1 cellular context compared by ENCODE assay signal in the genomic region with DNA sequence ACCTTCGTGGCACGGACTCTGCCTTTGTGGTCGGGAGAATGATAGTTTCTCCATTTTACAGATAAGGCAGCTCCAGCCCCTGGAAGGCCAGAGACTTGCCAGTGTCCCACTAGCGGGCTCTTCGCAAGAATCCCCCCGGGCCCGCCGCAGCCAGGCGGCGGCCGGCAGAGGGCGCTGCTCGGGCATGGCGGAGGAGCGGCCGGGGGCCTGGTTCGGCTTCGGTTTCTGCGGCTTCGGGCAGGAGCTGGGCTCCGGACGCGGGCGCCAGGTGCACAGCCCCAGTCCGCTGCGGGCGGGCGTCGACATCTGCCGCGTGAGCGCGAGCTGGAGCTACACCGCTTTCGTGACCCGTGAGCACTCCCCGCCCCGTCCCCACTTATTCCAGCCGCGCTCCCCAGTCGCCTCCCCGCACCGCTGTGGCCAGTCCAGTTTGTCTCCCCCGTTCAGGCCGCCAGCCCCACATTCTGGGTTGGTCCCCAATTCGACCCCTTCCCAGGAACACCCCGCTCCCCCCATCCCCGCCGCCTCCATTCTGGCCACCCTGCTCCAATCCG.
TF ChIP-seq lines count a peak whose summit lies in the region.

No MANE protein-coding gene starts in this region.

TF ChIP-seq in WTC11, 78 proteins besides CTCF, POLR2A, EP300 and RAD21 (continued from another document):
- TF ChIP-seq, protein P1, sequence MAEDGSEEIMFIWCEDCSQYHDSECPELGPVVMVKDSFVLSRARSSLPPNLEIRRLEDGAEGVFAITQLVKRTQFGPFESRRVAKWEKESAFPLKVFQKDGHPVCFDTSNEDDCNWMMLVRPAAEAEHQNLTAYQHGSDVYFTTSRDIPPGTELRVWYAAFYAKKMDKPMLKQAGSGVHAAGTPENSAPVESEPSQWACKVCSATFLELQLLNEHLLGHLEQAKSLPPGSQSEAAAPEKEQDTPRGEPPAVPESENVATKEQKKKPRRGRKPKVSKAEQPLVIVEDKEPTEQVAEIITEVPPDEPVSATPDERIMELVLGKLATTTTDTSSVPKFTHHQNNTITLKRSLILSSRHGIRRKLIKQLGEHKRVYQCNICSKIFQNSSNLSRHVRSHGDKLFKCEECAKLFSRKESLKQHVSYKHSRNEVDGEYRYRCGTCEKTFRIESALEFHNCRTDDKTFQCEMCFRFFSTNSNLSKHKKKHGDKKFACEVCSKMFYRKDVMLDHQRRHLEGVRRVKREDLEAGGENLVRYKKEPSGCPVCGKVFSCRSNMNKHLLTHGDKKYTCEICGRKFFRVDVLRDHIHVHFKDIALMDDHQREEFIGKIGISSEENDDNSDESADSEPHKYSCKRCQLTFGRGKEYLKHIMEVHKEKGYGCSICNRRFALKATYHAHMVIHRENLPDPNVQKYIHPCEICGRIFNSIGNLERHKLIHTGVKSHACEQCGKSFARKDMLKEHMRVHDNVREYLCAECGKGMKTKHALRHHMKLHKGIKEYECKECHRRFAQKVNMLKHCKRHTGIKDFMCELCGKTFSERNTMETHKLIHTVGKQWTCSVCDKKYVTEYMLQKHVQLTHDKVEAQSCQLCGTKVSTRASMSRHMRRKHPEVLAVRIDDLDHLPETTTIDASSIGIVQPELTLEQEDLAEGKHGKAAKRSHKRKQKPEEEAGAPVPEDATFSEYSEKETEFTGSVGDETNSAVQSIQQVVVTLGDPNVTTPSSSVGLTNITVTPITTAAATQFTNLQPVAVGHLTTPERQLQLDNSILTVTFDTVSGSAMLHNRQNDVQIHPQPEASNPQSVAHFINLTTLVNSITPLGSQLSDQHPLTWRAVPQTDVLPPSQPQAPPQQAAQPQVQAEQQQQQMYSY (CRISPR knock-in tag; IDR thresholded peaks at IDR 0.05): no peak
- TF ChIP-seq ESRRA (CRISPR knock-in tag; IDR thresholded peaks at IDR 0.05; ENCODE audit: borderline replicate concordance) (no peak), ATF1 (CRISPR knock-in tag; IDR thresholded peaks at IDR 0.05) (no peak), MXD4 (CRISPR knock-in tag; IDR thresholded peaks at IDR 0.05; ENCODE audit: borderline replicate concordance) (no peak), GRHL2 (CRISPR knock-in tag; IDR thresholded peaks at IDR 0.05; ENCODE audit: insufficient replicate concordance, severe bottlenecking) (no peak), PRRX2 (CRISPR knock-in tag; IDR thresholded peaks at IDR 0.05) (no peak), KAT7 (CRISPR knock-in tag; IDR thresholded peaks at IDR 0.05; ENCODE audit: borderline replicate concordance) (no peak), ZNF416 (CRISPR knock-in tag; IDR thresholded peaks at IDR 0.05) (peak; percentile 68; the same call in 1 of the 2 replicates), NFYB (CRISPR knock-in tag; conservative IDR thresholded peaks at IDR 0.05; ENCODE audit: low read depth) (no peak), ZNF396 (CRISPR knock-in tag; IDR thresholded peaks at IDR 0.05; ENCODE audit: borderline replicate concordance) (no peak), TP53 (CRISPR knock-in tag; IDR thresholded peaks at IDR 0.05) (no peak; the same call in 1 of the 2 replicates), ZBTB21 (CRISPR knock-in tag; IDR thresholded peaks at IDR 0.05; ENCODE audit: borderline replicate concordance) (no peak), JAZF1 (CRISPR knock-in tag; IDR thresholded peaks at IDR 0.05) (no peak), GTF2I (CRISPR knock-in tag; conservative IDR thresholded peaks at IDR 0.05) (no peak), MYBL2 (CRISPR knock-in tag; IDR thresholded peaks at IDR 0.05) (peak; percentile 5; the same call in 1 of the 2 replicates), ZNF317 (CRISPR knock-in tag; IDR thresholded peaks at IDR 0.05; ENCODE audit: borderline replicate concordance, low read depth) (0 out of 2 replicates have a peak, but pooled peaks have one; percentile 36)
- TF ChIP-seq, protein P2, sequence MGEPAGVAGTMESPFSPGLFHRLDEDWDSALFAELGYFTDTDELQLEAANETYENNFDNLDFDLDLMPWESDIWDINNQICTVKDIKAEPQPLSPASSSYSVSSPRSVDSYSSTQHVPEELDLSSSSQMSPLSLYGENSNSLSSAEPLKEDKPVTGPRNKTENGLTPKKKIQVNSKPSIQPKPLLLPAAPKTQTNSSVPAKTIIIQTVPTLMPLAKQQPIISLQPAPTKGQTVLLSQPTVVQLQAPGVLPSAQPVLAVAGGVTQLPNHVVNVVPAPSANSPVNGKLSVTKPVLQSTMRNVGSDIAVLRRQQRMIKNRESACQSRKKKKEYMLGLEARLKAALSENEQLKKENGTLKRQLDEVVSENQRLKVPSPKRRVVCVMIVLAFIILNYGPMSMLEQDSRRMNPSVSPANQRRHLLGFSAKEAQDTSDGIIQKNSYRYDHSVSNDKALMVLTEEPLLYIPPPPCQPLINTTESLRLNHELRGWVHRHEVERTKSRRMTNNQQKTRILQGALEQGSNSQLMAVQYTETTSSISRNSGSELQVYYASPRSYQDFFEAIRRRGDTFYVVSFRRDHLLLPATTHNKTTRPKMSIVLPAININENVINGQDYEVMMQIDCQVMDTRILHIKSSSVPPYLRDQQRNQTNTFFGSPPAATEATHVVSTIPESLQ (CRISPR knock-in tag; IDR thresholded peaks at IDR 0.05): no peak
- TF ChIP-seq, protein P3, sequence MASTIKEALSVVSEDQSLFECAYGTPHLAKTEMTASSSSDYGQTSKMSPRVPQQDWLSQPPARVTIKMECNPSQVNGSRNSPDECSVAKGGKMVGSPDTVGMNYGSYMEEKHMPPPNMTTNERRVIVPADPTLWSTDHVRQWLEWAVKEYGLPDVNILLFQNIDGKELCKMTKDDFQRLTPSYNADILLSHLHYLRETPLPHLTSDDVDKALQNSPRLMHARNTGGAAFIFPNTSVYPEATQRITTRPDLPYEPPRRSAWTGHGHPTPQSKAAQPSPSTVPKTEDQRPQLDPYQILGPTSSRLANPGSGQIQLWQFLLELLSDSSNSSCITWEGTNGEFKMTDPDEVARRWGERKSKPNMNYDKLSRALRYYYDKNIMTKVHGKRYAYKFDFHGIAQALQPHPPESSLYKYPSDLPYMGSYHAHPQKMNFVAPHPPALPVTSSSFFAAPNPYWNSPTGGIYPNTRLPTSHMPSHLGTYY (CRISPR knock-in tag; IDR thresholded peaks at IDR 0.05): no peak
- TF ChIP-seq, protein P4, sequence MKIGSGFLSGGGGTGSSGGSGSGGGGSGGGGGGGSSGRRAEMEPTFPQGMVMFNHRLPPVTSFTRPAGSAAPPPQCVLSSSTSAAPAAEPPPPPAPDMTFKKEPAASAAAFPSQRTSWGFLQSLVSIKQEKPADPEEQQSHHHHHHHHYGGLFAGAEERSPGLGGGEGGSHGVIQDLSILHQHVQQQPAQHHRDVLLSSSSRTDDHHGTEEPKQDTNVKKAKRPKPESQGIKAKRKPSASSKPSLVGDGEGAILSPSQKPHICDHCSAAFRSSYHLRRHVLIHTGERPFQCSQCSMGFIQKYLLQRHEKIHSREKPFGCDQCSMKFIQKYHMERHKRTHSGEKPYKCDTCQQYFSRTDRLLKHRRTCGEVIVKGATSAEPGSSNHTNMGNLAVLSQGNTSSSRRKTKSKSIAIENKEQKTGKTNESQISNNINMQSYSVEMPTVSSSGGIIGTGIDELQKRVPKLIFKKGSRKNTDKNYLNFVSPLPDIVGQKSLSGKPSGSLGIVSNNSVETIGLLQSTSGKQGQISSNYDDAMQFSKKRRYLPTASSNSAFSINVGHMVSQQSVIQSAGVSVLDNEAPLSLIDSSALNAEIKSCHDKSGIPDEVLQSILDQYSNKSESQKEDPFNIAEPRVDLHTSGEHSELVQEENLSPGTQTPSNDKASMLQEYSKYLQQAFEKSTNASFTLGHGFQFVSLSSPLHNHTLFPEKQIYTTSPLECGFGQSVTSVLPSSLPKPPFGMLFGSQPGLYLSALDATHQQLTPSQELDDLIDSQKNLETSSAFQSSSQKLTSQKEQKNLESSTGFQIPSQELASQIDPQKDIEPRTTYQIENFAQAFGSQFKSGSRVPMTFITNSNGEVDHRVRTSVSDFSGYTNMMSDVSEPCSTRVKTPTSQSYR (CRISPR knock-in tag; IDR thresholded peaks at IDR 0.05): 0 out of 2 replicates have a peak, but pooled peaks have one; percentile 19
- TF ChIP-seq, protein P5, sequence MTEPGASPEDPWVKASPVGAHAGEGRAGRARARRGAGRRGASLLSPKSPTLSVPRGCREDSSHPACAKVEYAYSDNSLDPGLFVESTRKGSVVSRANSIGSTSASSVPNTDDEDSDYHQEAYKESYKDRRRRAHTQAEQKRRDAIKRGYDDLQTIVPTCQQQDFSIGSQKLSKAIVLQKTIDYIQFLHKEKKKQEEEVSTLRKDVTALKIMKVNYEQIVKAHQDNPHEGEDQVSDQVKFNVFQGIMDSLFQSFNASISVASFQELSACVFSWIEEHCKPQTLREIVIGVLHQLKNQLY (CRISPR knock-in tag; IDR thresholded peaks at IDR 0.05): no peak
- TF ChIP-seq, protein P6, sequence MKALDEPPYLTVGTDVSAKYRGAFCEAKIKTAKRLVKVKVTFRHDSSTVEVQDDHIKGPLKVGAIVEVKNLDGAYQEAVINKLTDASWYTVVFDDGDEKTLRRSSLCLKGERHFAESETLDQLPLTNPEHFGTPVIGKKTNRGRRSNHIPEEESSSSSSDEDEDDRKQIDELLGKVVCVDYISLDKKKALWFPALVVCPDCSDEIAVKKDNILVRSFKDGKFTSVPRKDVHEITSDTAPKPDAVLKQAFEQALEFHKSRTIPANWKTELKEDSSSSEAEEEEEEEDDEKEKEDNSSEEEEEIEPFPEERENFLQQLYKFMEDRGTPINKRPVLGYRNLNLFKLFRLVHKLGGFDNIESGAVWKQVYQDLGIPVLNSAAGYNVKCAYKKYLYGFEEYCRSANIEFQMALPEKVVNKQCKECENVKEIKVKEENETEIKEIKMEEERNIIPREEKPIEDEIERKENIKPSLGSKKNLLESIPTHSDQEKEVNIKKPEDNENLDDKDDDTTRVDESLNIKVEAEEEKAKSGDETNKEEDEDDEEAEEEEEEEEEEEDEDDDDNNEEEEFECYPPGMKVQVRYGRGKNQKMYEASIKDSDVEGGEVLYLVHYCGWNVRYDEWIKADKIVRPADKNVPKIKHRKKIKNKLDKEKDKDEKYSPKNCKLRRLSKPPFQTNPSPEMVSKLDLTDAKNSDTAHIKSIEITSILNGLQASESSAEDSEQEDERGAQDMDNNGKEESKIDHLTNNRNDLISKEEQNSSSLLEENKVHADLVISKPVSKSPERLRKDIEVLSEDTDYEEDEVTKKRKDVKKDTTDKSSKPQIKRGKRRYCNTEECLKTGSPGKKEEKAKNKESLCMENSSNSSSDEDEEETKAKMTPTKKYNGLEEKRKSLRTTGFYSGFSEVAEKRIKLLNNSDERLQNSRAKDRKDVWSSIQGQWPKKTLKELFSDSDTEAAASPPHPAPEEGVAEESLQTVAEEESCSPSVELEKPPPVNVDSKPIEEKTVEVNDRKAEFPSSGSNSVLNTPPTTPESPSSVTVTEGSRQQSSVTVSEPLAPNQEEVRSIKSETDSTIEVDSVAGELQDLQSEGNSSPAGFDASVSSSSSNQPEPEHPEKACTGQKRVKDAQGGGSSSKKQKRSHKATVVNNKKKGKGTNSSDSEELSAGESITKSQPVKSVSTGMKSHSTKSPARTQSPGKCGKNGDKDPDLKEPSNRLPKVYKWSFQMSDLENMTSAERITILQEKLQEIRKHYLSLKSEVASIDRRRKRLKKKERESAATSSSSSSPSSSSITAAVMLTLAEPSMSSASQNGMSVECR (CRISPR knock-in tag; IDR thresholded peaks at IDR 0.05; ENCODE audit: borderline replicate concordance): no peak
